1 cellular context compared by ENCODE assay signal in the genomic region with DNA sequence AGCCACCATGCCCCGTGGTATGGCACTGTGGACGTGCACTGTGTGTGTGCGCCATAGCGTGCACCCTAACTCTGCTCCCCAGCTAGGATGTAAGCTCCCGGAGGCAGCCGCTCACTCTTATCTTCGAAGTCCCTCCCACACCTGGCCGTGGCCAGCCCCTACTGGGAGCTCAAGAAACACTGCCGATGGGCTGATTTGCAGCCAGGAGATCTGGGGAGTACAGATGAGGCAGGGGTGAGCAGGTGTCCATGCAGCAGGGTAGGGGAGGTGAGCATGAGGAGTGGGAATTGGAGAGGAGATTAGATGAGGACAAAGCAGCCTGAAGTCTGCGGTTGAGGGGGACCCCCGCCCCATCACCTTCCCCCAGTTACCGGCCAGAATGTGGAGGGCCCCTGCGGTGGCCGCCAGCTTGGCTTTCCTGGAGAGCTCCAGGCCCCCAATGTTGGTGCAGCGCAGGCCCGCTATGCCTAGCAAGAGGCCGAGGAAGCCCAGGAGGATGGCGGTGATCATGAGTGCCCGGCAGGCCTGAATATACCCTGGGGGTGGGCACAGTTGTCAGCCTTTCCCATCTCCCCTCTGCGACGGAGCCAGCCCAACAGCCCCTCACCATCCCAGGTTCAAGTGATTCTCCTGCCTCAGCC.
TF ChIP-seq lines count a peak whose summit lies in the region.

No MANE protein-coding gene starts in this region.

TF ChIP-seq in HepG2, 621 proteins besides CTCF, POLR2A, EP300 and RAD21:
- no peak for TF ChIP-seq ZBTB42 (CRISPR knock-in tag; IDR thresholded peaks at IDR 0.05)
- no peak for TF ChIP-seq RNF2 (conservative IDR thresholded peaks at IDR 0.05; ENCODE audit: low read depth)
- TF ChIP-seq BRCA1 (CRISPR knock-in tag; IDR thresholded peaks at IDR 0.05): no peak
- peak; percentile 57 for TF ChIP-seq AGO1 (IDR thresholded peaks at IDR 0.05; ENCODE audit: low read depth, low read length, poor library complexity, severe bottlenecking)
- TF ChIP-seq, protein P1, sequence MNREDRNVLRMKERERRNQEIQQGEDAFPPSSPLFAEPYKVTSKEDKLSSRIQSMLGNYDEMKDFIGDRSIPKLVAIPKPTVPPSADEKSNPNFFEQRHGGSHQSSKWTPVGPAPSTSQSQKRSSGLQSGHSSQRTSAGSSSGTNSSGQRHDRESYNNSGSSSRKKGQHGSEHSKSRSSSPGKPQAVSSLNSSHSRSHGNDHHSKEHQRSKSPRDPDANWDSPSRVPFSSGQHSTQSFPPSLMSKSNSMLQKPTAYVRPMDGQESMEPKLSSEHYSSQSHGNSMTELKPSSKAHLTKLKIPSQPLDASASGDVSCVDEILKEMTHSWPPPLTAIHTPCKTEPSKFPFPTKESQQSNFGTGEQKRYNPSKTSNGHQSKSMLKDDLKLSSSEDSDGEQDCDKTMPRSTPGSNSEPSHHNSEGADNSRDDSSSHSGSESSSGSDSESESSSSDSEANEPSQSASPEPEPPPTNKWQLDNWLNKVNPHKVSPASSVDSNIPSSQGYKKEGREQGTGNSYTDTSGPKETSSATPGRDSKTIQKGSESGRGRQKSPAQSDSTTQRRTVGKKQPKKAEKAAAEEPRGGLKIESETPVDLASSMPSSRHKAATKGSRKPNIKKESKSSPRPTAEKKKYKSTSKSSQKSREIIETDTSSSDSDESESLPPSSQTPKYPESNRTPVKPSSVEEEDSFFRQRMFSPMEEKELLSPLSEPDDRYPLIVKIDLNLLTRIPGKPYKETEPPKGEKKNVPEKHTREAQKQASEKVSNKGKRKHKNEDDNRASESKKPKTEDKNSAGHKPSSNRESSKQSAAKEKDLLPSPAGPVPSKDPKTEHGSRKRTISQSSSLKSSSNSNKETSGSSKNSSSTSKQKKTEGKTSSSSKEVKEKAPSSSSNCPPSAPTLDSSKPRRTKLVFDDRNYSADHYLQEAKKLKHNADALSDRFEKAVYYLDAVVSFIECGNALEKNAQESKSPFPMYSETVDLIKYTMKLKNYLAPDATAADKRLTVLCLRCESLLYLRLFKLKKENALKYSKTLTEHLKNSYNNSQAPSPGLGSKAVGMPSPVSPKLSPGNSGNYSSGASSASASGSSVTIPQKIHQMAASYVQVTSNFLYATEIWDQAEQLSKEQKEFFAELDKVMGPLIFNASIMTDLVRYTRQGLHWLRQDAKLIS (CRISPR knock-in tag; IDR thresholded peaks at IDR 0.05): no peak
- no peak for TF ChIP-seq HIVEP1 (CRISPR knock-in tag; IDR thresholded peaks at IDR 0.05)
- no peak for TF ChIP-seq ZNF383 (CRISPR knock-in tag; IDR thresholded peaks at IDR 0.05; ENCODE audit: borderline replicate concordance)
- TF ChIP-seq, protein P2, sequence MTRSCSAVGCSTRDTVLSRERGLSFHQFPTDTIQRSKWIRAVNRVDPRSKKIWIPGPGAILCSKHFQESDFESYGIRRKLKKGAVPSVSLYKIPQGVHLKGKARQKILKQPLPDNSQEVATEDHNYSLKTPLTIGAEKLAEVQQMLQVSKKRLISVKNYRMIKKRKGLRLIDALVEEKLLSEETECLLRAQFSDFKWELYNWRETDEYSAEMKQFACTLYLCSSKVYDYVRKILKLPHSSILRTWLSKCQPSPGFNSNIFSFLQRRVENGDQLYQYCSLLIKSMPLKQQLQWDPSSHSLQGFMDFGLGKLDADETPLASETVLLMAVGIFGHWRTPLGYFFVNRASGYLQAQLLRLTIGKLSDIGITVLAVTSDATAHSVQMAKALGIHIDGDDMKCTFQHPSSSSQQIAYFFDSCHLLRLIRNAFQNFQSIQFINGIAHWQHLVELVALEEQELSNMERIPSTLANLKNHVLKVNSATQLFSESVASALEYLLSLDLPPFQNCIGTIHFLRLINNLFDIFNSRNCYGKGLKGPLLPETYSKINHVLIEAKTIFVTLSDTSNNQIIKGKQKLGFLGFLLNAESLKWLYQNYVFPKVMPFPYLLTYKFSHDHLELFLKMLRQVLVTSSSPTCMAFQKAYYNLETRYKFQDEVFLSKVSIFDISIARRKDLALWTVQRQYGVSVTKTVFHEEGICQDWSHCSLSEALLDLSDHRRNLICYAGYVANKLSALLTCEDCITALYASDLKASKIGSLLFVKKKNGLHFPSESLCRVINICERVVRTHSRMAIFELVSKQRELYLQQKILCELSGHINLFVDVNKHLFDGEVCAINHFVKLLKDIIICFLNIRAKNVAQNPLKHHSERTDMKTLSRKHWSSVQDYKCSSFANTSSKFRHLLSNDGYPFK (CRISPR knock-in tag; IDR thresholded peaks at IDR 0.05; ENCODE audit: borderline replicate concordance): no peak
- no peak for TF ChIP-seq ZFP41 (CRISPR knock-in tag; IDR thresholded peaks at IDR 0.05; ENCODE audit: borderline replicate concordance)
- no peak for TF ChIP-seq KAT7 (CRISPR knock-in tag; IDR thresholded peaks at IDR 0.05; ENCODE audit: borderline replicate concordance)
- no peak for TF ChIP-seq SMAD9 (CRISPR knock-in tag; IDR thresholded peaks at IDR 0.05)
- no peak for TF ChIP-seq ZNF768 (CRISPR knock-in tag; IDR thresholded peaks at IDR 0.05)
- TF ChIP-seq, protein P3, sequence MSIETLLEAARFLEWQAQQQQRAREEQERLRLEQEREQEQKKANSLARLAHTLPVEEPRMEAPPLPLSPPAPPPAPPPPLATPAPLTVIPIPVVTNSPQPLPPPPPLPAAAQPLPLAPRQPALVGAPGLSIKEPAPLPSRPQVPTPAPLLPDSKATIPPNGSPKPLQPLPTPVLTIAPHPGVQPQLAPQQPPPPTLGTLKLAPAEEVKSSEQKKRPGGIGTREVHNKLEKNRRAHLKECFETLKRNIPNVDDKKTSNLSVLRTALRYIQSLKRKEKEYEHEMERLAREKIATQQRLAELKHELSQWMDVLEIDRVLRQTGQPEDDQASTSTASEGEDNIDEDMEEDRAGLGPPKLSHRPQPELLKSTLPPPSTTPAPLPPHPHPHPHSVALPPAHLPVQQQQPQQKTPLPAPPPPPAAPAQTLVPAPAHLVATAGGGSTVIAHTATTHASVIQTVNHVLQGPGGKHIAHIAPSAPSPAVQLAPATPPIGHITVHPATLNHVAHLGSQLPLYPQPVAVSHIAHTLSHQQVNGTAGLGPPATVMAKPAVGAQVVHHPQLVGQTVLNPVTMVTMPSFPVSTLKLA (IDR thresholded peaks at IDR 0.05): no peak
- no peak for TF ChIP-seq TSC22D2 (CRISPR knock-in tag; IDR thresholded peaks at IDR 0.05; ENCODE audit: borderline replicate concordance)
- TF ChIP-seq NONO (IDR thresholded peaks at IDR 0.05): no peak
- no peak for TF ChIP-seq NONO (CRISPR knock-in tag; conservative IDR thresholded peaks at IDR 0.05)
- peak; percentile 62 for TF ChIP-seq AGO2 (optimal IDR thresholded peaks at IDR 0.05; ENCODE audit: low read depth, low read length)
